ENCODE assay signal across 10 cellular contexts in genomic region chr16:1361685-1362360, GRCh38. TPM values are rescaled to one million over a fixed set of nuclear protein-coding genes. Genes with fewer than 3 reads are reported as not detected.
DNase-seq lines count a peak whose midpoint lies in the region; TF ChIP-seq lines count a peak whose summit lies in the region.
"Had no signal": no experiment of that assay in that cellular context is flagged by ENCODE, and none has a peak within 500 bp of the region (broad histone marks: within the 10 kb centered on the region; RNA-seq: fewer than 3 reads in every experiment).

No MANE protein-coding gene starts in this region.

- H3K4me3 ChIP-seq in spleen: no peak overlapping the region
- H3K4me3 ChIP-seq: BLaER1, GM23248 had no signal

- 92 to 96% (median 95%) methylated on average over 29 to 43 of the region's 43 CpGs for WGBS in spleen, 5 donors

- H3K9me3 ChIP-seq in spleen: no peaks in the 10 kb centered on the region
- H3K9me3 ChIP-seq: BLaER1 had no signal

- intact Hi-C loops in spleen (cut with DNase I; ENCODE audit: low total_unique reads): no loop called here

- H3K27ac ChIP-seq in spleen: no peak overlapping the region
- H3K27ac ChIP-seq: BLaER1, GM23248 had no signal

- H3K4me1 ChIP-seq in spleen: peaks cover 0 to 34% (median 18%) of the 10 kb centered on the region in 6 donors

- peaks cover 3 to 93% (median 65%) of the 10 kb centered on the region in 6 donors for H3K36me3 ChIP-seq in spleen

- peak; percentile 70 for DNase-seq in spleen
- no peak for DNase-seq in NCI-H446 (lab: John Stamatoyannopoulos, UW)
- DNase-seq: EL, GM23248, Kasumi-1, NCI-H1417, NCI-H2029, NCI-H524 treated with DMSO at 0.1 percent for 48 hours, OCI-M1 had no signal

- no peak for TF ChIP-seq POLR2A in spleen (IDR thresholded peaks at IDR 0.05)

- H3K27me3 ChIP-seq in spleen (replicated peaks in 1 of 7): no peaks in the 10 kb centered on the region
- H3K27me3 ChIP-seq: BLaER1 had no signal

- TF ChIP-seq CTCF in spleen (IDR thresholded peaks at IDR 0.05 in 8 of 11, conservative IDR thresholded peaks at IDR 0.05 in 3 of 11): no peak

RNA-seq across cellular contexts. Expression of gene GNPTG, which starts 10.1 kb away (rescaled TPM):
- 10 to 100 TPM; 60.4 to 80.6 (median 73.4) TPM for total RNA-seq in spleen
- 10 to 100 TPM; 55.6 to 62.8 (median 56.7) TPM for polyA plus RNA-seq in spleen

RNA-seq across cellular contexts. Expression of gene TSR3, which starts 10.1 kb away (rescaled TPM):
- 10 to 100 TPM; 31.1 to 73.1 (median 41.5) TPM for total RNA-seq in spleen
- polyA plus RNA-seq in spleen: 10 to 100 TPM; 38.0 to 65.9 (median 55.2) TPM

RNA-seq across cellular contexts. Expression of gene BAIAP3, which starts 28.4 kb away (rescaled TPM):
- 10 to 100 TPM in 2 of 7 donors, 1 to 10 TPM in 5; 5.0 to 15.7 (median 6.7) TPM for total RNA-seq in spleen
- polyA plus RNA-seq in spleen: 1 to 10 TPM; 2.7 to 7.3 (median 3.0) TPM

RNA-seq across cellular contexts. Expression of gene UBE2I, which starts 52.4 kb away (rescaled TPM):
- 100 to 1,000 TPM; 101 to 142 (median 129) TPM for total RNA-seq in spleen
- polyA plus RNA-seq in spleen: 10 to 100 TPM; 78.1 to 94.9 (median 83.7) TPM

RNA-seq across cellular contexts. Expression of gene UNKL, which starts 52.7 kb away (rescaled TPM):
- total RNA-seq in spleen: 10 to 100 TPM; 34.8 to 80.0 (median 51.6) TPM
- 10 to 100 TPM in 1 of 3 donors, 1 to 10 TPM in 2; 6.6 to 17.1 (median 8.2) TPM for polyA plus RNA-seq in spleen
